In genomic region chr17:3048727-3049471, GRCh38 we compare ENCODE assay signal across 1 cellular context.
TF ChIP-seq lines count a peak whose summit lies in the region.

No MANE protein-coding gene starts in this region.

TF ChIP-seq in HepG2, 621 proteins besides CTCF, POLR2A, EP300 and RAD21 (continued from another document and continues in another):
- TF ChIP-seq ZHX2 (IDR thresholded peaks at IDR 0.05; ENCODE audit: low read depth) = no peak
- TF ChIP-seq ZHX2 (CRISPR knock-in tag; IDR thresholded peaks at IDR 0.05; ENCODE audit: borderline replicate concordance) = no peak
- no peak for TF ChIP-seq KIAA2018 (CRISPR knock-in tag; IDR thresholded peaks at IDR 0.05; ENCODE audit: borderline replicate concordance)
- no peak for TF ChIP-seq ZNF615 (CRISPR knock-in tag; IDR thresholded peaks at IDR 0.05; ENCODE audit: borderline replicate concordance)
- no peak for TF ChIP-seq ZNF251 (CRISPR knock-in tag; IDR thresholded peaks at IDR 0.05)
- TF ChIP-seq JUN (CRISPR knock-in tag; IDR thresholded peaks at IDR 0.05) = no peak
- TF ChIP-seq CREM (IDR thresholded peaks at IDR 0.05) = peak; percentile 63; the same call in 1 of the 2 replicates
- TF ChIP-seq CREM (CRISPR knock-in tag; IDR thresholded peaks at IDR 0.05) = no peak
- 0 out of 2 replicates have a peak, but pooled peaks have one; percentile 10 for TF ChIP-seq ZNF225 (CRISPR knock-in tag; IDR thresholded peaks at IDR 0.05)
- TF ChIP-seq KAT8 (CRISPR knock-in tag; IDR thresholded peaks at IDR 0.05) = peak; percentile 84; the same call in 1 of the 2 replicates
- peak; percentile 72; the same call in 1 of the 2 replicates for TF ChIP-seq ZNF570 (CRISPR knock-in tag; IDR thresholded peaks at IDR 0.05; ENCODE audit: borderline replicate concordance)
- TF ChIP-seq ZFP36 (IDR thresholded peaks at IDR 0.05; ENCODE audit: borderline replicate concordance, low read depth, low read length, partially characterized antibody) = no peak
- no peak for TF ChIP-seq ZNF512B (CRISPR knock-in tag; IDR thresholded peaks at IDR 0.05; ENCODE audit: borderline replicate concordance)
- TF ChIP-seq NR2C2 (CRISPR knock-in tag; IDR thresholded peaks at IDR 0.05; ENCODE audit: borderline replicate concordance) = peak; percentile 48; the same call in 1 of the 2 replicates
- TF ChIP-seq ZNF670 (CRISPR knock-in tag; IDR thresholded peaks at IDR 0.05; ENCODE audit: borderline replicate concordance) = no peak
- no peak for TF ChIP-seq BCL6 (CRISPR knock-in tag; IDR thresholded peaks at IDR 0.05)
- 0 out of 2 replicates have a peak, but pooled peaks have one; percentile 67 for TF ChIP-seq ZNF430 (CRISPR knock-in tag; IDR thresholded peaks at IDR 0.05)
- no peak for TF ChIP-seq MTA3 (CRISPR knock-in tag; IDR thresholded peaks at IDR 0.05)
- peak; percentile 20; the same call in 1 of the 2 replicates for TF ChIP-seq CEBPZ (IDR thresholded peaks at IDR 0.05; ENCODE audit: low read length)
- no peak for TF ChIP-seq ATF7 (IDR thresholded peaks at IDR 0.05)
- no peak; the same call in 1 of the 2 replicates for TF ChIP-seq ATF7 (CRISPR knock-in tag; IDR thresholded peaks at IDR 0.05)
- no peak for TF ChIP-seq AKNA (CRISPR knock-in tag; IDR thresholded peaks at IDR 0.05; ENCODE audit: borderline replicate concordance)
